15 cellular contexts compared by ENCODE assay signal in genomic region chr7:148116954-148117353, GRCh38.
DNase-seq lines count a peak whose midpoint lies in the region; ATAC-seq and TF ChIP-seq lines count a peak whose summit lies in the region.
"Had no signal": no experiment of that assay in that cellular context is flagged by ENCODE, and none has a peak within 500 bp of the region (broad histone marks: within the 10 kb centered on the region; RNA-seq: fewer than 3 reads in every experiment).

No MANE protein-coding gene starts in this region.

- H3K9me3 ChIP-seq in tibial nerve: no peaks in the 10 kb centered on the region

- ATAC-seq in HG03135 (IDR thresholded peaks at IDR 0.05; ENCODE audit: unreplicated experiment): no peak
- ATAC-seq: HepG2 had no signal

- no peak overlapping the region for H3K4me3 ChIP-seq in tibial nerve
- H3K4me3 ChIP-seq: BLaER1 treated with 17β-estradiol and CSF1 and Interleukin-3, amounts not matched to agents 10 nM and 100 nM had no signal

- no peaks in the 10 kb centered on the region for H3K36me3 ChIP-seq in tibial nerve
- H3K36me3 ChIP-seq: BLaER1 treated with 17β-estradiol and CSF1 and Interleukin-3, amounts not matched to agents 10 nM and 100 nM had no signal

- TF ChIP-seq CTCF in tibial nerve (IDR thresholded peaks at IDR 0.05): no peak

- peak; percentile 53 for DNase-seq in NCI-H82 (lab: John Stamatoyannopoulos, UW)
- DNase-seq in NCI-H82 treated with DMSO at 0.1 percent for 48 hours (lab: John Stamatoyannopoulos, UW; ENCODE audit: unreplicated experiment): no peak
- DNase-seq in NCI-H2171 (lab: John Stamatoyannopoulos, UW): peak; percentile 40
- peak; percentile 47 for DNase-seq in medulla oblongata (ENCODE audit: extremely low spot score)
- DNase-seq in effector CD8-positive, alpha-beta T cell (lab: John Stamatoyannopoulos, UW): no peak
- DNase-seq in DMS79 treated with DMSO at 0.1 percent for 48 hours (lab: John Stamatoyannopoulos, UW): no peak
- no peak for DNase-seq in tibial nerve (ENCODE audit: low spot score in 2 of 2)
- DNase-seq: HFFc6; KG1; NCI-H187; NCI-H510A; NK-92 treated with Interleukin-12 subunit alpha and Interleukin-12 subunit beta, amount 100 ng/mL, for 24 hours had no signal

- no peaks in the 10 kb centered on the region for H3K4me1 ChIP-seq in tibial nerve

- H3K27me3 ChIP-seq in tibial nerve: no peaks in the 10 kb centered on the region
- H3K27me3 ChIP-seq: BLaER1 treated with 17β-estradiol and CSF1 and Interleukin-3, amounts not matched to agents 10 nM and 100 nM had no signal

- H3K27ac ChIP-seq in tibial nerve: no peak overlapping the region
- H3K27ac ChIP-seq: BLaER1 treated with 17β-estradiol and CSF1 and Interleukin-3, amounts not matched to agents 10 nM and 100 nM had no signal

- 24 to 46% methylated on average over 2 of the region's 2 CpGs for WGBS in tibial nerve, 2 donors

- no peak for TF ChIP-seq EP300 in tibial nerve (IDR thresholded peaks at IDR 0.05)

- TF ChIP-seq POLR2A in tibial nerve (IDR thresholded peaks at IDR 0.05): no peak

Comparison
In these comparisons a context has a peak if more than half of its experiments do, and no peak if none do; other contexts are left out.
1. DNase-seq: peak in NCI-H82 (single experiment), NCI-H2171 (single experiment) and medulla oblongata (single experiment); none in NCI-H82 treated with DMSO at 0.1 percent for 48 hours (single experiment), effector CD8-positive, alpha-beta T cell (single experiment), DMS79 treated with DMSO at 0.1 percent for 48 hours (single experiment) and tibial nerve (0 of 2).